12 cellular contexts compared by ENCODE assay signal in genomic region chr2:139142252-139142651, GRCh38.
DNase-seq lines count a peak whose midpoint lies in the region; ATAC-seq and TF ChIP-seq lines count a peak whose summit lies in the region.
"Had no signal": no experiment of that assay in that cellular context is flagged by ENCODE, and none has a peak within 500 bp of the region (broad histone marks: within the 10 kb centered on the region; RNA-seq: fewer than 3 reads in every experiment).

No MANE protein-coding gene starts in this region.

- WGBS in liver, result 43% methylated on average over 2 of the region's 2 CpGs
- 38 to 40% methylated on average over 2 of the region's 2 CpGs for WGBS in tibial nerve, 2 donors

- H3K9ac ChIP-seq in liver (ENCODE audit: low read depth in 1 of 2, low read length in 2 of 2), result no peak overlapping the region

- H3K4me1 ChIP-seq in HAP-1 (no peaks in the 10 kb centered on the region), liver (ENCODE audit: control insufficient read depth in 4 of 4, insufficient read depth in 4 of 4, low read length in 3 of 4) (no peaks in the 10 kb centered on the region), tibial nerve (no peaks in the 10 kb centered on the region)
- H3K4me1 ChIP-seq: thyroid gland had no signal

- H3K9me3 ChIP-seq in HAP-1 (no peaks in the 10 kb centered on the region), liver (ENCODE audit: control insufficient read depth in 4 of 4, low read length in 3 of 4) (peaks cover 0 to 2% (median 0%) of the 10 kb centered on the region in 4 donors), MG63 (no peaks in the 10 kb centered on the region), tibial nerve (peaks cover 0 to 7% (median 0%) of the 10 kb centered on the region in 4 donors)
- H3K9me3 ChIP-seq: thyroid gland had no signal

- in situ Hi-C loops in HAP-1 (cut with MboI; ENCODE audit: low sequenced_read_pairs), result no loop called here
- in situ Hi-C loops in T47D (cut with HindIII; ENCODE audit: low pct_unique_long_range_greater_than_20kb, low sequenced_read_pairs), result no loop called here

- ATAC-seq in HG03039 (IDR thresholded peaks at IDR 0.05; ENCODE audit: unreplicated experiment), result no peak
- ATAC-seq: left ventricle myocardium superior had no signal

- H3K36me3 ChIP-seq in HAP-1 (replicated peaks) (no peaks in the 10 kb centered on the region), liver (ENCODE audit: control insufficient read depth in 4 of 4, insufficient read depth in 3 of 4, low read depth in 1 of 4, low read length in 3 of 4) (no peaks in the 10 kb centered on the region), MG63 (no peaks in the 10 kb centered on the region), tibial nerve (no peaks in the 10 kb centered on the region)
- H3K36me3 ChIP-seq: thyroid gland had no signal

- H3K27me3 ChIP-seq in HAP-1 (ENCODE audit: low read depth) (no peaks in the 10 kb centered on the region), liver (ENCODE audit: control insufficient read depth in 4 of 4, insufficient read depth in 4 of 4, low read length in 3 of 4) (no peaks in the 10 kb centered on the region), MG63 (no peaks in the 10 kb centered on the region), tibial nerve (no peaks in the 10 kb centered on the region)
- H3K27me3 ChIP-seq: thyroid gland had no signal

- DNase-seq in HAP-1 (ENCODE audit: low spot score in 2 of 2) (peak; percentile 32 to 58), NCI-H226 (peak; percentile 29), T47D (ENCODE audit: low read depth in 1 of 2, low spot score in 1 of 2) (peak; percentile 6 to 57), MG63 (no peak), tibial nerve (ENCODE audit: low spot score in 2 of 2) (no peak), NCI-H2227 treated with DMSO at 0.1 percent for 48 hours (lab: John Stamatoyannopoulos, UW) (no peak)
- DNase-seq: amniotic stem cell, left ventricle myocardium superior, NCI-H524, thyroid gland had no signal

- H3K27ac ChIP-seq in liver (ENCODE audit: low read depth in 1 of 2, low read length in 2 of 2) (no peak overlapping the region), tibial nerve (no peak overlapping the region)
- H3K27ac ChIP-seq: thyroid gland had no signal

- TF ChIP-seq CTCF in liver (IDR thresholded peaks at IDR 0.05; ENCODE audit: low read depth, low read length, missing input control), result no peak
- no peak for TF ChIP-seq CTCF in tibial nerve (IDR thresholded peaks at IDR 0.05)

- TF ChIP-seq RAD21 in liver (IDR thresholded peaks at IDR 0.05), result no peak

- H3K4me3 ChIP-seq in HAP-1 (no peak overlapping the region), liver (ENCODE audit: low read depth in 1 of 3, low read length in 3 of 3) (no peak overlapping the region), MG63 (no peak overlapping the region), tibial nerve (no peak overlapping the region)
- H3K4me3 ChIP-seq: thyroid gland had no signal

- TF ChIP-seq POLR2A in tibial nerve (IDR thresholded peaks at IDR 0.05), result no peak

- no peak for TF ChIP-seq EP300 in tibial nerve (IDR thresholded peaks at IDR 0.05)

TF ChIP-seq in liver, 16 proteins besides CTCF, POLR2A, EP300 and RAD21:
- TF ChIP-seq ZBTB33 (IDR thresholded peaks at IDR 0.05) (no peak), EGR1 (IDR thresholded peaks at IDR 0.05; ENCODE audit: low read depth in 2 of 2) (no peak), HNF4G (IDR thresholded peaks at IDR 0.05) (no peak), GABPA (IDR thresholded peaks at IDR 0.05 in 1 of 2, conservative IDR thresholded peaks at IDR 0.05 in 1 of 2) (no peak), HNF4A (conservative IDR thresholded peaks at IDR 0.05) (no peak), TAF1 (conservative IDR thresholded peaks at IDR 0.05) (no peak), FOXA2 (IDR thresholded peaks at IDR 0.05) (no peak), REST (IDR thresholded peaks at IDR 0.05) (peak; percentile 98)

Comparison
In these comparisons a context has a peak if more than half of its experiments do, and no peak if none do; other contexts are left out.
1. DNase-seq: peak in HAP-1 (2 of 2), NCI-H226 (single experiment) and T47D (2 of 2); none in MG63 (single experiment), tibial nerve (0 of 2) and NCI-H2227 treated with DMSO at 0.1 percent for 48 hours (single experiment).